Comparison of ENCODE assay signal across 10 cellular contexts in genomic region chr11:613369-613968, GRCh38. TPM values are rescaled to one million over a fixed set of nuclear protein-coding genes. Genes with fewer than 3 reads are reported as not detected.
DNase-seq lines count a peak whose midpoint lies in the region; ATAC-seq, FAIRE-seq and TF ChIP-seq lines count a peak whose summit lies in the region.
"Had no signal": no experiment of that assay in that cellular context is flagged by ENCODE, and none has a peak within 500 bp of the region (broad histone marks: within the 10 kb centered on the region; RNA-seq: fewer than 3 reads in every experiment).

No MANE protein-coding gene starts in this region.

- in situ Hi-C loops in gastrocnemius medialis (cut with MboI; ENCODE audit: low sequenced_read_pairs in 4 of 4) = no loop called here

- intact Hi-C loops in gastrocnemius medialis (cut with DNase I; ENCODE audit: low total_unique reads) = no loop called here

- peak; percentile 48 for FAIRE-seq in GM18507 (lab: Jason Lieb, UNC)

- no peaks in the 10 kb centered on the region for H3K9me3 ChIP-seq in gastrocnemius medialis
- H3K9me3 ChIP-seq: SJSA1 had no signal

- ATAC-seq in gastrocnemius medialis (no peak), HG02870 (IDR thresholded peaks at IDR 0.05; ENCODE audit: unreplicated experiment) (no peak), HG03196 (IDR thresholded peaks at IDR 0.05; ENCODE audit: unreplicated experiment) (no peak)

- H3K4me3 ChIP-seq in foreskin fibroblast (ENCODE audit: low read depth in 1 of 2, low read length in 2 of 2) = no peak overlapping the region
- H3K4me3 ChIP-seq in gastrocnemius medialis = peak overlapping the region in 1 of 4 donors; percentile 82
- H3K4me3 ChIP-seq: SJSA1 had no signal

- DNase-seq in GM18507 (ENCODE audit: extremely low spot score, insufficient read length, low read depth) (peak; percentile 55), NOMO-1 treated with DMSO at 0.1 percent for 48 hours (lab: John Stamatoyannopoulos, UW; ENCODE audit: unreplicated experiment) (peak; percentile 23), foreskin fibroblast (peak; percentile 41 to 68), gastrocnemius medialis (peak in 1 of 2 donors; percentile 73), NCI-H524 treated with DMSO at 0.1 percent for 48 hours (lab: John Stamatoyannopoulos, UW) (no peak)
- peak; percentile 82 for DNase-seq in activated T-cell treated with anti-CD3 and anti-CD28 coated beads, Interleukin-2, amount 50 U/mL, for 1 hour

- H3K27me3 ChIP-seq in gastrocnemius medialis = no peaks in the 10 kb centered on the region
- H3K27me3 ChIP-seq: SJSA1 had no signal

- peaks cover 0 to 44% of the 10 kb centered on the region in 2 donors for H3K36me3 ChIP-seq in gastrocnemius medialis

- H3K4me1 ChIP-seq in gastrocnemius medialis = peaks cover 40 to 43% of the 10 kb centered on the region in 2 donors

- TF ChIP-seq CTCF in foreskin fibroblast (IDR thresholded peaks at IDR 0.05; ENCODE audit: low read depth, low read length) = no peak
- no peak for TF ChIP-seq CTCF in gastrocnemius medialis (IDR thresholded peaks at IDR 0.05 in 4 of 5, conservative IDR thresholded peaks at IDR 0.05 in 1 of 5)

- peak overlapping the region; percentile 91 to 94 (median 94) for H3K27ac ChIP-seq in gastrocnemius medialis
- H3K27ac ChIP-seq: SJSA1 had no signal

- TF ChIP-seq POLR2A in gastrocnemius medialis (IDR thresholded peaks at IDR 0.05) = no peak

RNA-seq across cellular contexts. Expression of gene IRF7, which starts 2.3 kb away (rescaled TPM):
- total RNA-seq in gastrocnemius medialis = 10 to 100 TPM; 15.5 to 37.1 (median 26.3) TPM

RNA-seq across cellular contexts. Expression of gene CDHR5, which starts 11.3 kb away (rescaled TPM):
- 1 to 10 TPM in 1 of 4 donors, under 1 TPM in 1, not detected in 2; 0.95 to 1.8 TPM for total RNA-seq in gastrocnemius medialis
- total RNA-seq: SJSA1, urinary bladder had no signal

RNA-seq across cellular contexts. Expression of gene SCT, which starts 13.5 kb away (rescaled TPM):
- total RNA-seq in gastrocnemius medialis = not detected
- total RNA-seq: SJSA1, urinary bladder had no signal

RNA-seq across cellular contexts. Expression of gene DRD4, which starts 23.6 kb away (rescaled TPM):
- total RNA-seq in gastrocnemius medialis = not detected
- total RNA-seq: SJSA1, urinary bladder had no signal

RNA-seq across cellular contexts. Expression of gene PHRF1, which starts 37.2 kb away (rescaled TPM):
- total RNA-seq in gastrocnemius medialis = 10 to 100 TPM in 3 of 4 donors, 1 to 10 TPM in 1; 9.2 to 22.6 (median 20.8) TPM
